2 cellular contexts compared by ENCODE assay signal in genomic region chr9:93565089-93565488, GRCh38.
TF ChIP-seq lines count a peak whose summit lies in the region.

No MANE protein-coding gene starts in this region.

TF ChIP-seq in A549, 52 proteins besides CTCF, POLR2A, EP300 and RAD21 (continued from another document):
- TF ChIP-seq POLR2AphosphoS2 (conservative IDR thresholded peaks at IDR 0.05; ENCODE audit: low read length): no peak
- no peak for TF ChIP-seq JUNB (IDR thresholded peaks at IDR 0.05)
- no peak for TF ChIP-seq HOXA7 (CRISPR knock-in tag; IDR thresholded peaks at IDR 0.05)
- TF ChIP-seq MAX (IDR thresholded peaks at IDR 0.05): no peak
- TF ChIP-seq REST (IDR thresholded peaks at IDR 0.05): no peak
- TF ChIP-seq RARB (CRISPR knock-in tag; IDR thresholded peaks at IDR 0.05): no peak
- TF ChIP-seq HDAC2 (IDR thresholded peaks at IDR 0.05): no peak
- TF ChIP-seq HOXB13 (CRISPR knock-in tag; IDR thresholded peaks at IDR 0.05; ENCODE audit: low read depth): no peak
- TF ChIP-seq JUN (IDR thresholded peaks at IDR 0.05): no peak
- TF ChIP-seq BHLHE40 (IDR thresholded peaks at IDR 0.05; ENCODE audit: low read depth, low read length): no peak
- no peak for TF ChIP-seq CEBPB (IDR thresholded peaks at IDR 0.05)
- TF ChIP-seq ZNF302 (CRISPR knock-in tag; IDR thresholded peaks at IDR 0.05): no peak
- no peak for TF ChIP-seq MAFK (IDR thresholded peaks at IDR 0.05; ENCODE audit: partially characterized antibody)
- TF ChIP-seq MYC (IDR thresholded peaks at IDR 0.05; ENCODE audit: borderline replicate concordance, low read length): no peak
- TF ChIP-seq, protein P1, sequence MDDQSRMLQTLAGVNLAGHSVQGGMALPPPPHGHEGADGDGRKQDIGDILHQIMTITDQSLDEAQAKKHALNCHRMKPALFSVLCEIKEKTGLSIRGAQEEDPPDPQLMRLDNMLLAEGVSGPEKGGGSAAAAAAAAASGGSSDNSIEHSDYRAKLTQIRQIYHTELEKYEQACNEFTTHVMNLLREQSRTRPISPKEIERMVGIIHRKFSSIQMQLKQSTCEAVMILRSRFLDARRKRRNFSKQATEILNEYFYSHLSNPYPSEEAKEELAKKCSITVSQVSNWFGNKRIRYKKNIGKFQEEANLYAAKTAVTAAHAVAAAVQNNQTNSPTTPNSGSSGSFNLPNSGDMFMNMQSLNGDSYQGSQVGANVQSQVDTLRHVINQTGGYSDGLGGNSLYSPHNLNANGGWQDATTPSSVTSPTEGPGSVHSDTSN (IDR thresholded peaks at IDR 0.05): no peak
- TF ChIP-seq HMGXB4 (CRISPR knock-in tag; IDR thresholded peaks at IDR 0.05; ENCODE audit: borderline replicate concordance): no peak
- no peak for TF ChIP-seq NR3C1 (IDR thresholded peaks at IDR 0.05)
- no peak for TF ChIP-seq RNF2 (IDR thresholded peaks at IDR 0.05; ENCODE audit: borderline replicate concordance, low read depth)
- TF ChIP-seq, protein P2, sequence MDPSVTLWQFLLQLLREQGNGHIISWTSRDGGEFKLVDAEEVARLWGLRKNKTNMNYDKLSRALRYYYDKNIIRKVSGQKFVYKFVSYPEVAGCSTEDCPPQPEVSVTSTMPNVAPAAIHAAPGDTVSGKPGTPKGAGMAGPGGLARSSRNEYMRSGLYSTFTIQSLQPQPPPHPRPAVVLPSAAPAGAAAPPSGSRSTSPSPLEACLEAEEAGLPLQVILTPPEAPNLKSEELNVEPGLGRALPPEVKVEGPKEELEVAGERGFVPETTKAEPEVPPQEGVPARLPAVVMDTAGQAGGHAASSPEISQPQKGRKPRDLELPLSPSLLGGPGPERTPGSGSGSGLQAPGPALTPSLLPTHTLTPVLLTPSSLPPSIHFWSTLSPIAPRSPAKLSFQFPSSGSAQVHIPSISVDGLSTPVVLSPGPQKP (IDR thresholded peaks at IDR 0.05; ENCODE audit: low read depth, low read length): no peak

TF ChIP-seq in GM12878, 131 proteins besides CTCF, POLR2A, EP300 and RAD21 (continued from another document):
- TF ChIP-seq, protein P3, sequence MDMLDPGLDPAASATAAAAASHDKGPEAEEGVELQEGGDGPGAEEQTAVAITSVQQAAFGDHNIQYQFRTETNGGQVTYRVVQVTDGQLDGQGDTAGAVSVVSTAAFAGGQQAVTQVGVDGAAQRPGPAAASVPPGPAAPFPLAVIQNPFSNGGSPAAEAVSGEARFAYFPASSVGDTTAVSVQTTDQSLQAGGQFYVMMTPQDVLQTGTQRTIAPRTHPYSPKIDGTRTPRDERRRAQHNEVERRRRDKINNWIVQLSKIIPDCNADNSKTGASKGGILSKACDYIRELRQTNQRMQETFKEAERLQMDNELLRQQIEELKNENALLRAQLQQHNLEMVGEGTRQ (IDR thresholded peaks at IDR 0.05; ENCODE audit: borderline replicate concordance, low read depth, low read length): no peak
- TF ChIP-seq TCF7 (IDR thresholded peaks at IDR 0.05; ENCODE audit: borderline replicate concordance): 0 out of 2 replicates have a peak, but pooled peaks have one; percentile 8
- no peak for TF ChIP-seq CHD1 (IDR thresholded peaks at IDR 0.05; ENCODE audit: low read depth, low read length)
- TF ChIP-seq FOS (IDR thresholded peaks at IDR 0.05; ENCODE audit: borderline replicate concordance, extremely low read depth, insufficient read length): no peak
- TF ChIP-seq MYC (IDR thresholded peaks at IDR 0.05; ENCODE audit: insufficient read depth, insufficient read length, insufficient replicate concordance, low read length, severe bottlenecking): no peak
- no peak for TF ChIP-seq PML (IDR thresholded peaks at IDR 0.05; ENCODE audit: low read length)
- TF ChIP-seq CUX1 (IDR thresholded peaks at IDR 0.05; ENCODE audit: insufficient replicate concordance, low read depth, low read length): peak; percentile 85
- peak; percentile 56 for TF ChIP-seq JUNB (IDR thresholded peaks at IDR 0.05)
- 0 out of 2 replicates have a peak, but pooled peaks have one; percentile 49 for TF ChIP-seq IRF4 (IDR thresholded peaks at IDR 0.05; ENCODE audit: low read depth, low read length)
- no peak for TF ChIP-seq STAT3 (IDR thresholded peaks at IDR 0.05; ENCODE audit: low read depth, low read length)
- TF ChIP-seq TARDBP (IDR thresholded peaks at IDR 0.05; ENCODE audit: borderline replicate concordance): no peak
- no peak for TF ChIP-seq CREM (IDR thresholded peaks at IDR 0.05; ENCODE audit: low read depth)
- TF ChIP-seq STAT1 (conservative IDR thresholded peaks at IDR 0.05): no peak
- TF ChIP-seq NFYA (IDR thresholded peaks at IDR 0.05; ENCODE audit: borderline replicate concordance, low read depth, low read length): no peak
